Comparison of ENCODE assay signal across 1 cellular context in genomic region chr12:120944645-120945217, GRCh38.
TF ChIP-seq lines count a peak whose summit lies in the region.

No MANE protein-coding gene starts in this region.

TF ChIP-seq in K562, 482 proteins besides CTCF, POLR2A, EP300 and RAD21 (continued from another document):
- TF ChIP-seq CTCFL (IDR thresholded peaks at IDR 0.05; ENCODE audit: borderline replicate concordance, insufficient read depth, low read depth, low read length, poor library complexity, severe bottlenecking) (peak; percentile 69), KDM5B (IDR thresholded peaks at IDR 0.05; ENCODE audit: insufficient replicate concordance, low read depth, low read length) (no peak), BRD9 (IDR thresholded peaks at IDR 0.05; ENCODE audit: low read depth, partially characterized antibody) (peak; percentile 30), MAFK (IDR thresholded peaks at IDR 0.05; ENCODE audit: low read length) (no peak)
